ENCODE assay signal across 8 cellular contexts in genomic region chr3:151871639-151872468, GRCh38. TPM values are rescaled to one million over a fixed set of nuclear protein-coding genes. Genes with fewer than 3 reads are reported as not detected.
DNase-seq lines count a peak whose midpoint lies in the region; ATAC-seq and TF ChIP-seq lines count a peak whose summit lies in the region.

No MANE protein-coding gene starts in this region.

- no peak for TF ChIP-seq CTCF in BE2C (IDR thresholded peaks at IDR 0.05; ENCODE audit: low read depth, low read length)

- CTCF ChIA-PET in HEK293T (lab: Yijun Ruan, JAX) = no interaction called here

- no peaks in the 10 kb centered on the region for H3K36me3 ChIP-seq in BE2C

- WGBS in right cardiac atrium = 41% methylated on average over 8 of the region's 8 CpGs

- peaks cover 1% of the 10 kb centered on the region for H3K4me1 ChIP-seq in right cardiac atrium (ENCODE audit: control insufficient read depth, insufficient read depth, low read length)
- H3K4me1 ChIP-seq in BE2C = peaks cover 22% of the 10 kb centered on the region

- POLR2A ChIA-PET in HEK293T (lab: Yijun Ruan, JAX) = no interaction called here

- H3K9me3 ChIP-seq in right cardiac atrium (ENCODE audit: control insufficient read depth, low read length) = no peaks in the 10 kb centered on the region
- H3K9me3 ChIP-seq in BE2C = no peaks in the 10 kb centered on the region

- H3K4me3 ChIP-seq in right cardiac atrium (ENCODE audit: low read length) = no peak overlapping the region
- no peak overlapping the region for H3K4me3 ChIP-seq in BE2C (ENCODE audit: low read depth, low read length)

- DNase-seq in OCI-M1 (lab: John Stamatoyannopoulos, UW) (peak; percentile 95), right cardiac atrium (no peak), COR-L47 (lab: John Stamatoyannopoulos, UW) (no peak), HEK293T (ENCODE audit: extremely low spot score) (no peak), BE2C (no peak), DMS153 treated with DMSO at 0.1 percent for 48 hours (lab: John Stamatoyannopoulos, UW; ENCODE audit: unreplicated experiment) (no peak)

- intact Hi-C loops in right cardiac atrium (cut with DNase I) = no loop called here

- H3K27me3 ChIP-seq in right cardiac atrium (ENCODE audit: control insufficient read depth, insufficient read depth) (no peaks in the 10 kb centered on the region), BE2C (no peaks in the 10 kb centered on the region)

- no peak overlapping the region for H3K27ac ChIP-seq in right cardiac atrium (ENCODE audit: low read length)

- ATAC-seq in GM18870 (IDR thresholded peaks at IDR 0.05; ENCODE audit: unreplicated experiment) (peak; percentile 88), HG02840 (IDR thresholded peaks at IDR 0.05; ENCODE audit: low FRiP score, unreplicated experiment) (peak; percentile 55), right cardiac atrium (peak; percentile 72 to 96)

TF ChIP-seq in HEK293T, 16 proteins besides CTCF, POLR2A, EP300 and RAD21:
- no peak for TF ChIP-seq ZNF384 (IDR thresholded peaks at IDR 0.05)
- TF ChIP-seq SP1 (IDR thresholded peaks at IDR 0.05) = no peak
- TF ChIP-seq TARDBP (IDR thresholded peaks at IDR 0.05) = no peak
- TF ChIP-seq ARNT (IDR thresholded peaks at IDR 0.05) = no peak
- no peak for TF ChIP-seq FOXM1 (IDR thresholded peaks at IDR 0.05; ENCODE audit: borderline replicate concordance)
- no peak for TF ChIP-seq LEF1 (IDR thresholded peaks at IDR 0.05; ENCODE audit: borderline replicate concordance)
- no peak for TF ChIP-seq BHLHE40 (IDR thresholded peaks at IDR 0.05; ENCODE audit: borderline replicate concordance)
- TF ChIP-seq HDGF (IDR thresholded peaks at IDR 0.05; ENCODE audit: borderline replicate concordance) = no peak
- TF ChIP-seq FOXA1 (IDR thresholded peaks at IDR 0.05) = no peak
- no peak for TF ChIP-seq L3MBTL2 (conservative IDR thresholded peaks at IDR 0.05)
- no peak for TF ChIP-seq SUZ12 (IDR thresholded peaks at IDR 0.05)
- no peak for TF ChIP-seq FOXK2 (IDR thresholded peaks at IDR 0.05)
- TF ChIP-seq CTBP1 (IDR thresholded peaks at IDR 0.05; ENCODE audit: borderline replicate concordance) = no peak

RNA-seq across cellular contexts. Expression of gene SUCNR1, which starts 1.6 kb away (rescaled TPM):
- 1 to 10 TPM in 3 of 4 donors, under 1 TPM in 1; 0.65 to 3.5 (median 2.9) TPM for total RNA-seq in right cardiac atrium
- 0.45 TPM for polyA plus RNA-seq in right cardiac atrium
- not detected for polyA plus RNA-seq in BE2C (2012; ENCODE audit: insufficient read depth, insufficient read length, low read depth)

RNA-seq across cellular contexts. Expression of gene AADAC, which starts 57.9 kb away (rescaled TPM):
- total RNA-seq in right cardiac atrium = under 1 TPM in 3 of 4 donors, not detected in 1; 0.17 to 0.44 (median 0.42) TPM
- polyA plus RNA-seq in right cardiac atrium = not detected
- polyA plus RNA-seq in BE2C (2012; ENCODE audit: insufficient read depth, insufficient read length, low read depth) = not detected
